In genomic region chr12:22531205-22531604, GRCh38 we compare ENCODE assay signal across 2 cellular contexts.
TF ChIP-seq lines count a peak whose summit lies in the region.

No MANE protein-coding gene starts in this region.

TF ChIP-seq in HEK293, 187 proteins besides CTCF, POLR2A, EP300 and RAD21 (continued from another document):
- TF ChIP-seq, protein P1, sequence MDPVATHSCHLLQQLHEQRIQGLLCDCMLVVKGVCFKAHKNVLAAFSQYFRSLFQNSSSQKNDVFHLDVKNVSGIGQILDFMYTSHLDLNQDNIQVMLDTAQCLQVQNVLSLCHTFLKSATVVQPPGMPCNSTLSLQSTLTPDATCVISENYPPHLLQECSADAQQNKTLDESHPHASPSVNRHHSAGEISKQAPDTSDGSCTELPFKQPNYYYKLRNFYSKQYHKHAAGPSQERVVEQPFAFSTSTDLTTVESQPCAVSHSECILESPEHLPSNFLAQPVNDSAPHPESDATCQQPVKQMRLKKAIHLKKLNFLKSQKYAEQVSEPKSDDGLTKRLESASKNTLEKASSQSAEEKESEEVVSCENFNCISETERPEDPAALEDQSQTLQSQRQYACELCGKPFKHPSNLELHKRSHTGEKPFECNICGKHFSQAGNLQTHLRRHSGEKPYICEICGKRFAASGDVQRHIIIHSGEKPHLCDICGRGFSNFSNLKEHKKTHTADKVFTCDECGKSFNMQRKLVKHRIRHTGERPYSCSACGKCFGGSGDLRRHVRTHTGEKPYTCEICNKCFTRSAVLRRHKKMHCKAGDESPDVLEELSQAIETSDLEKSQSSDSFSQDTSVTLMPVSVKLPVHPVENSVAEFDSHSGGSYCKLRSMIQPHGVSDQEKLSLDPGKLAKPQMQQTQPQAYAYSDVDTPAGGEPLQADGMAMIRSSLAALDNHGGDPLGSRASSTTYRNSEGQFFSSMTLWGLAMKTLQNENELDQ (tag by site-specific recombination; IDR thresholded peaks at IDR 0.05; ENCODE audit: low read depth) = no peak

TF ChIP-seq in HepG2, 621 proteins besides CTCF, POLR2A, EP300 and RAD21 (continued from another document):
- TF ChIP-seq, protein P2, sequence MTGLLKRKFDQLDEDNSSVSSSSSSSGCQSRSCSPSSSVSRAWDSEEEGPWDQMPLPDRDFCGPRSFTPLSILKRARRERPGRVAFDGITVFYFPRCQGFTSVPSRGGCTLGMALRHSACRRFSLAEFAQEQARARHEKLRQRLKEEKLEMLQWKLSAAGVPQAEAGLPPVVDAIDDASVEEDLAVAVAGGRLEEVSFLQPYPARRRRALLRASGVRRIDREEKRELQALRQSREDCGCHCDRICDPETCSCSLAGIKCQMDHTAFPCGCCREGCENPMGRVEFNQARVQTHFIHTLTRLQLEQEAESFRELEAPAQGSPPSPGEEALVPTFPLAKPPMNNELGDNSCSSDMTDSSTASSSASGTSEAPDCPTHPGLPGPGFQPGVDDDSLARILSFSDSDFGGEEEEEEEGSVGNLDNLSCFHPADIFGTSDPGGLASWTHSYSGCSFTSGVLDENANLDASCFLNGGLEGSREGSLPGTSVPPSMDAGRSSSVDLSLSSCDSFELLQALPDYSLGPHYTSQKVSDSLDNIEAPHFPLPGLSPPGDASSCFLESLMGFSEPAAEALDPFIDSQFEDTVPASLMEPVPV (CRISPR knock-in tag; IDR thresholded peaks at IDR 0.05) = no peak
- TF ChIP-seq ZBTB43 (CRISPR knock-in tag; conservative IDR thresholded peaks at IDR 0.05) (no peak), ZNF296 (CRISPR knock-in tag; conservative IDR thresholded peaks at IDR 0.05) (no peak), ZFP82 (CRISPR knock-in tag; IDR thresholded peaks at IDR 0.05; ENCODE audit: borderline replicate concordance) (no peak), ZNF7 (CRISPR knock-in tag; IDR thresholded peaks at IDR 0.05) (no peak), HNRNPH1 (optimal IDR thresholded peaks at IDR 0.05; ENCODE audit: low read depth, low read length) (no peak), FOXK1 (CRISPR knock-in tag; IDR thresholded peaks at IDR 0.05; ENCODE audit: borderline replicate concordance, low read depth) (no peak)
- TF ChIP-seq, protein P3, sequence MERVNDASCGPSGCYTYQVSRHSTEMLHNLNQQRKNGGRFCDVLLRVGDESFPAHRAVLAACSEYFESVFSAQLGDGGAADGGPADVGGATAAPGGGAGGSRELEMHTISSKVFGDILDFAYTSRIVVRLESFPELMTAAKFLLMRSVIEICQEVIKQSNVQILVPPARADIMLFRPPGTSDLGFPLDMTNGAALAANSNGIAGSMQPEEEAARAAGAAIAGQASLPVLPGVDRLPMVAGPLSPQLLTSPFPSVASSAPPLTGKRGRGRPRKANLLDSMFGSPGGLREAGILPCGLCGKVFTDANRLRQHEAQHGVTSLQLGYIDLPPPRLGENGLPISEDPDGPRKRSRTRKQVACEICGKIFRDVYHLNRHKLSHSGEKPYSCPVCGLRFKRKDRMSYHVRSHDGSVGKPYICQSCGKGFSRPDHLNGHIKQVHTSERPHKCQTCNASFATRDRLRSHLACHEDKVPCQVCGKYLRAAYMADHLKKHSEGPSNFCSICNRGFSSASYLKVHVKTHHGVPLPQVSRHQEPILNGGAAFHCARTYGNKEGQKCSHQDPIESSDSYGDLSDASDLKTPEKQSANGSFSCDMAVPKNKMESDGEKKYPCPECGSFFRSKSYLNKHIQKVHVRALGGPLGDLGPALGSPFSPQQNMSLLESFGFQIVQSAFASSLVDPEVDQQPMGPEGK (CRISPR knock-in tag; IDR thresholded peaks at IDR 0.05) = no peak
- TF ChIP-seq, protein P4, sequence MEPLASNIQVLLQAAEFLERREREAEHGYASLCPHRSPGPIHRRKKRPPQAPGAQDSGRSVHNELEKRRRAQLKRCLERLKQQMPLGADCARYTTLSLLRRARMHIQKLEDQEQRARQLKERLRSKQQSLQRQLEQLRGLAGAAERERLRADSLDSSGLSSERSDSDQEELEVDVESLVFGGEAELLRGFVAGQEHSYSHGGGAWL (CRISPR knock-in tag; IDR thresholded peaks at IDR 0.05) = no peak
